Comparison of ENCODE assay signal across 20 cellular contexts in genomic region chr3:183808355-183808754, GRCh38.
DNase-seq lines count a peak whose midpoint lies in the region; ATAC-seq and TF ChIP-seq lines count a peak whose summit lies in the region.
"Had no signal": no experiment of that assay in that cellular context is flagged by ENCODE, and none has a peak within 500 bp of the region (broad histone marks: within the 10 kb centered on the region; RNA-seq: fewer than 3 reads in every experiment).

No MANE protein-coding gene starts in this region.

- no peak overlapping the region for H3K4me3 ChIP-seq in RWPE2 (ENCODE audit: severe bottlenecking)
- H3K4me3 ChIP-seq: BLaER1, GM23338, K562, SJCRH30 had no signal

- no peaks in the 10 kb centered on the region for H3K27me3 Mint-ChIP-seq in nephron (ENCODE audit: low read depth)
- no peaks in the 10 kb centered on the region for H3K27me3 Mint-ChIP-seq in stimulated activated naive B cell treated with anti-CD40 and anti-IgM and Interleukin-4, amounts not matched to agents 10 μg/mL and 1 μg/mL and 100 μg/mL, for 72 hours
- H3K27me3 Mint-ChIP-seq: CD4-positive, CD25-positive, alpha-beta regulatory T cell had no signal

- no peaks in the 10 kb centered on the region for H3K9me3 ChIP-seq in RWPE2 (ENCODE audit: severe bottlenecking)
- H3K9me3 ChIP-seq: BLaER1, SJCRH30 had no signal

- H3K4me1 ChIP-seq in RWPE2 (ENCODE audit: insufficient read depth, poor library complexity, severe bottlenecking) = peaks cover 14% of the 10 kb centered on the region
- H3K4me1 ChIP-seq: BLaER1, SJCRH30 had no signal

- peaks cover 84% of the 10 kb centered on the region for H3K36me3 ChIP-seq in RWPE2 (ENCODE audit: low read depth)

- no peaks in the 10 kb centered on the region for H3K27me3 ChIP-seq in RWPE2 (ENCODE audit: insufficient read depth, poor library complexity, severe bottlenecking)
- H3K27me3 ChIP-seq: BLaER1, SJCRH30 had no signal

- H3K27ac Mint-ChIP-seq in nephron = peak overlapping the region in 2 of 3 experiments; percentile 40 to 63
- peak overlapping the region; percentile 31 for H3K27ac Mint-ChIP-seq in stimulated activated naive B cell treated with anti-CD40 and anti-IgM and Interleukin-4, amounts not matched to agents 10 μg/mL and 1 μg/mL and 100 μg/mL, for 72 hours
- H3K27ac Mint-ChIP-seq: CD4-positive, CD25-positive, alpha-beta regulatory T cell; GM23338; H9 had no signal

- H3K27ac ChIP-seq in RWPE2 (ENCODE audit: poor library complexity, severe bottlenecking) (no peak overlapping the region), cingulate gyrus (ENCODE audit: low read depth, low read length) (peak overlapping the region; percentile 33)
- H3K27ac ChIP-seq: BLaER1, SJCRH30 had no signal

- H3K4me1 Mint-ChIP-seq in nephron = peaks cover 23% of the 10 kb centered on the region
- H3K4me1 Mint-ChIP-seq in stimulated activated naive B cell treated with anti-CD40 and anti-IgM and Interleukin-4, amounts not matched to agents 10 μg/mL and 1 μg/mL and 100 μg/mL, for 72 hours = peaks cover 0 to 5% of the 10 kb centered on the region in 2 donors
- H3K4me1 Mint-ChIP-seq: CD4-positive, CD25-positive, alpha-beta regulatory T cell; GM23338 had no signal

- no peak overlapping the region for H3K4me3 Mint-ChIP-seq in nephron
- no peak overlapping the region for H3K4me3 Mint-ChIP-seq in stimulated activated naive B cell treated with anti-CD40 and anti-IgM and Interleukin-4, amounts not matched to agents 10 μg/mL and 1 μg/mL and 100 μg/mL, for 72 hours
- H3K4me3 Mint-ChIP-seq: CD4-positive, CD25-positive, alpha-beta regulatory T cell; GM23338; H9 had no signal

- no peak for ATAC-seq in RWPE2 (ENCODE audit: low read depth)
- no peak for ATAC-seq in stimulated activated naive B cell treated with anti-CD40 and anti-IgM and Interleukin-4, amounts not matched to agents 10 μg/mL and 1 μg/mL and 100 μg/mL, for 72 hours (replicated peaks)
- ATAC-seq: GM23338, K562, Right ventricle myocardium inferior had no signal

- TF ChIP-seq CTCF in RWPE2 (IDR thresholded peaks at IDR 0.05; ENCODE audit: poor library complexity, severe bottlenecking) (no peak), nephron (IDR thresholded peaks at IDR 0.05; ENCODE audit: unreplicated experiment in 3 of 3) (no peak)

- peaks cover 74% of the 10 kb centered on the region for H3K36me3 Mint-ChIP-seq in nephron (ENCODE audit: low read depth)
- peaks cover 35 to 53% of the 10 kb centered on the region in 2 donors for H3K36me3 Mint-ChIP-seq in stimulated activated naive B cell treated with anti-CD40 and anti-IgM and Interleukin-4, amounts not matched to agents 10 μg/mL and 1 μg/mL and 100 μg/mL, for 72 hours

- no peaks in the 10 kb centered on the region for H3K9me3 Mint-ChIP-seq in nephron
- no peaks in the 10 kb centered on the region for H3K9me3 Mint-ChIP-seq in stimulated activated naive B cell treated with anti-CD40 and anti-IgM and Interleukin-4, amounts not matched to agents 10 μg/mL and 1 μg/mL and 100 μg/mL, for 72 hours
- H3K9me3 Mint-ChIP-seq: CD4-positive, CD25-positive, alpha-beta regulatory T cell; GM23338; H9 had no signal

- DNase-seq in RWPE2 (ENCODE audit: low spot score) (peak; percentile 31), OCI-M1 (lab: John Stamatoyannopoulos, UW) (no peak), NCI-H2171 treated with DMSO at 0.1 percent for 48 hours (lab: John Stamatoyannopoulos, UW) (no peak), AG08395 (ENCODE audit: low spot score) (no peak)
- DNase-seq in stimulated activated naive B cell treated with anti-CD40 and anti-IgM and Interleukin-4, amounts not matched to agents 10 μg/mL and 1 μg/mL and 100 μg/mL, for 72 hours = no peak
- DNase-seq: CD4-positive, CD25-positive, alpha-beta regulatory T cell; H9; Kasumi-1; NCI-H1436; NCI-H187; NCI-H2081 treated with DMSO at 0.1 percent for 48 hours; NCI-H748 treated with DMSO at 0.1 percent for 48 hours; PC-3; SJCRH30 had no signal
